ENCODE assay signal across 1 cellular context in genomic region chr1:228902781-228903572, GRCh38.
A peak's percentile ranks its signal among the peaks of the same experiment; 100 is the strongest.
TF ChIP-seq lines count a peak whose summit lies in the region.

No MANE protein-coding gene starts in this region.

TF ChIP-seq in HepG2, 621 proteins besides CTCF, POLR2A, EP300 and RAD21 (continued from another document and continues in another):
- TF ChIP-seq PAXIP1 (CRISPR knock-in tag; conservative IDR thresholded peaks at IDR 0.05), result peak; percentile 84
- TF ChIP-seq HDAC2 (CRISPR knock-in tag; IDR thresholded peaks at IDR 0.05), result peak; percentile 57; the same call in 1 of the 2 replicates
- peak; percentile 69 for TF ChIP-seq TEAD3 (CRISPR knock-in tag; optimal IDR thresholded peaks at IDR 0.05; ENCODE audit: borderline replicate concordance)
- peak; percentile 73 for TF ChIP-seq ZNF501 (CRISPR knock-in tag; IDR thresholded peaks at IDR 0.05)
- peak; percentile 50; the same call in 1 of the 2 replicates for TF ChIP-seq ZNF605 (CRISPR knock-in tag; IDR thresholded peaks at IDR 0.05)
- TF ChIP-seq ZBTB20 (CRISPR knock-in tag; IDR thresholded peaks at IDR 0.05; ENCODE audit: borderline replicate concordance, low read depth), result no peak; the same call in 1 of the 2 replicates
- no peak for TF ChIP-seq MLLT10 (CRISPR knock-in tag; IDR thresholded peaks at IDR 0.05)
- TF ChIP-seq MED13 (CRISPR knock-in tag; IDR thresholded peaks at IDR 0.05), result no peak
- peak; percentile 62; the same call in 1 of the 2 replicates for TF ChIP-seq GATAD2A (CRISPR knock-in tag; IDR thresholded peaks at IDR 0.05)
- TF ChIP-seq SMAD9 (CRISPR knock-in tag; IDR thresholded peaks at IDR 0.05), result no peak
- TF ChIP-seq THAP7 (CRISPR knock-in tag; IDR thresholded peaks at IDR 0.05), result no peak
- TF ChIP-seq NFATC3 (CRISPR knock-in tag; IDR thresholded peaks at IDR 0.05), result no peak
- no peak for TF ChIP-seq ZNF20 (CRISPR knock-in tag; IDR thresholded peaks at IDR 0.05)
- no peak for TF ChIP-seq ZNF513 (CRISPR knock-in tag; conservative IDR thresholded peaks at IDR 0.05)
- no peak for TF ChIP-seq HMGA1 (CRISPR knock-in tag; conservative IDR thresholded peaks at IDR 0.05)
- TF ChIP-seq ZFP36L1 (CRISPR knock-in tag; IDR thresholded peaks at IDR 0.05), result no peak
- TF ChIP-seq HDAC1 (CRISPR knock-in tag; IDR thresholded peaks at IDR 0.05), result peak; percentile 56
- no peak for TF ChIP-seq HOXA9 (CRISPR knock-in tag; IDR thresholded peaks at IDR 0.05; ENCODE audit: borderline replicate concordance)
- TF ChIP-seq KAT2B (IDR thresholded peaks at IDR 0.05; ENCODE audit: borderline replicate concordance, low read depth, low read length), result no peak
- no peak for TF ChIP-seq HNRNPLL (IDR thresholded peaks at IDR 0.05; ENCODE audit: low read depth, low read length, poor library complexity, severe bottlenecking)
- no peak for TF ChIP-seq ATF7 (IDR thresholded peaks at IDR 0.05)
- TF ChIP-seq ATF7 (CRISPR knock-in tag; IDR thresholded peaks at IDR 0.05), result no peak
- TF ChIP-seq MTERF4 (CRISPR knock-in tag; IDR thresholded peaks at IDR 0.05), result 0 out of 2 replicates have a peak, but pooled peaks have one; percentile 14
- no peak for TF ChIP-seq PRDM10 (CRISPR knock-in tag; IDR thresholded peaks at IDR 0.05; ENCODE audit: low read depth)
- TF ChIP-seq ZSCAN29 (CRISPR knock-in tag; conservative IDR thresholded peaks at IDR 0.05), result 0 out of 2 replicates have a peak, but pooled peaks have one; percentile 53
- no peak for TF ChIP-seq ZBTB43 (CRISPR knock-in tag; conservative IDR thresholded peaks at IDR 0.05)
- TF ChIP-seq ARHGAP35 (CRISPR knock-in tag; IDR thresholded peaks at IDR 0.05; ENCODE audit: borderline replicate concordance), result no peak
- no peak for TF ChIP-seq ZFP36L2 (CRISPR knock-in tag; IDR thresholded peaks at IDR 0.05)
- no peak for TF ChIP-seq FOXO4 (CRISPR knock-in tag; conservative IDR thresholded peaks at IDR 0.05)
- TF ChIP-seq MTA3 (CRISPR knock-in tag; IDR thresholded peaks at IDR 0.05), result no peak
- no peak; the same call in 1 of the 2 replicates for TF ChIP-seq ARID2 (CRISPR knock-in tag; IDR thresholded peaks at IDR 0.05; ENCODE audit: borderline replicate concordance)
- TF ChIP-seq NR2F6 (IDR thresholded peaks at IDR 0.05), result no peak
- TF ChIP-seq NR2F6 (CRISPR knock-in tag; IDR thresholded peaks at IDR 0.05), result 0 out of 2 replicates have a peak, but pooled peaks have one; percentile 35
- TF ChIP-seq TFDP1 (CRISPR knock-in tag; IDR thresholded peaks at IDR 0.05; ENCODE audit: borderline replicate concordance), result 0 out of 2 replicates have a peak, but pooled peaks have one; percentile 8
- no peak for TF ChIP-seq LCORL (IDR thresholded peaks at IDR 0.05)
- peak; percentile 66; the same call in 1 of the 2 replicates for TF ChIP-seq LCORL (CRISPR knock-in tag; IDR thresholded peaks at IDR 0.05)
- 0 out of 2 replicates have a peak, but pooled peaks have one; percentile 35 for TF ChIP-seq ZNF816 (CRISPR knock-in tag; IDR thresholded peaks at IDR 0.05; ENCODE audit: borderline replicate concordance)
- TF ChIP-seq DNMT3B (CRISPR knock-in tag; conservative IDR thresholded peaks at IDR 0.05), result no peak
- no peak for TF ChIP-seq THAP8 (CRISPR knock-in tag; IDR thresholded peaks at IDR 0.05; ENCODE audit: borderline replicate concordance)
- 0 out of 2 replicates have a peak, but pooled peaks have one; percentile 16 for TF ChIP-seq ZBTB26 (CRISPR knock-in tag; IDR thresholded peaks at IDR 0.05; ENCODE audit: borderline replicate concordance)
- TF ChIP-seq NCOA2 (CRISPR knock-in tag; IDR thresholded peaks at IDR 0.05), result peak; percentile 60; the same call in 1 of the 2 replicates
- no peak for TF ChIP-seq SNAPC5 (CRISPR knock-in tag; IDR thresholded peaks at IDR 0.05; ENCODE audit: borderline replicate concordance)
- no peak for TF ChIP-seq FOXP1 (IDR thresholded peaks at IDR 0.05)
- TF ChIP-seq FOXP1 (CRISPR knock-in tag; IDR thresholded peaks at IDR 0.05), result peak; percentile 80; the same call in 1 of the 2 replicates
- no peak for TF ChIP-seq MXI1 (IDR thresholded peaks at IDR 0.05; ENCODE audit: borderline replicate concordance, low read depth, low read length)
- no peak for TF ChIP-seq SIX1 (CRISPR knock-in tag; IDR thresholded peaks at IDR 0.05; ENCODE audit: borderline replicate concordance)
- TF ChIP-seq ZC3H4 (CRISPR knock-in tag; IDR thresholded peaks at IDR 0.05; ENCODE audit: borderline replicate concordance), result no peak
- no peak for TF ChIP-seq GABPB1 (CRISPR knock-in tag; IDR thresholded peaks at IDR 0.05)
- no peak for TF ChIP-seq ZNF275 (CRISPR knock-in tag; IDR thresholded peaks at IDR 0.05; ENCODE audit: borderline replicate concordance)
- TF ChIP-seq ZNF766 (CRISPR knock-in tag; IDR thresholded peaks at IDR 0.05; ENCODE audit: borderline replicate concordance), result no peak
